22 cellular contexts compared by ENCODE assay signal in genomic region chr4:151583188-151583587, GRCh38.
"Had no signal": no experiment of that assay in that cellular context is flagged by ENCODE, and none has a peak within 500 bp of the region (broad histone marks: within the 10 kb centered on the region; RNA-seq: fewer than 3 reads in every experiment).

No MANE protein-coding gene starts in this region.

- DNase-seq: IMR-90, Karpas-422, KG1, MG63, NCI-H1092, NCI-H1105 treated with DMSO at 0.1 percent for 48 hours, NCI-H1417 treated with DMSO at 0.1 percent for 48 hours, NCI-H146, NCI-H1694 treated with DMSO at 0.1 percent for 48 hours, NCI-H1930, NCI-H2081, NCI-H2107, NCI-H2227 treated with DMSO at 0.1 percent for 48 hours, NCI-H524, NCI-H526 treated with DMSO at 0.1 percent for 48 hours, NCI-H748 treated with DMSO at 0.1 percent for 48 hours, Right ventricle myocardium superior, RPMI8226, SIG-M5 had no signal

- H3K27me3 ChIP-seq: MG63, SJSA1 had no signal

- H3K9me3 ChIP-seq: MG63, SJSA1 had no signal

- H3K36me3 ChIP-seq: MG63, SJSA1 had no signal

- H3K4me1 ChIP-seq: SJSA1 had no signal

- H3K27ac ChIP-seq: SJSA1, SK-N-MC had no signal

- H3K4me3 ChIP-seq: MG63, SJSA1, SK-N-MC had no signal

- ATAC-seq: HepG2 had no signal
